23 cellular contexts compared by ENCODE assay signal in the genomic region with DNA sequence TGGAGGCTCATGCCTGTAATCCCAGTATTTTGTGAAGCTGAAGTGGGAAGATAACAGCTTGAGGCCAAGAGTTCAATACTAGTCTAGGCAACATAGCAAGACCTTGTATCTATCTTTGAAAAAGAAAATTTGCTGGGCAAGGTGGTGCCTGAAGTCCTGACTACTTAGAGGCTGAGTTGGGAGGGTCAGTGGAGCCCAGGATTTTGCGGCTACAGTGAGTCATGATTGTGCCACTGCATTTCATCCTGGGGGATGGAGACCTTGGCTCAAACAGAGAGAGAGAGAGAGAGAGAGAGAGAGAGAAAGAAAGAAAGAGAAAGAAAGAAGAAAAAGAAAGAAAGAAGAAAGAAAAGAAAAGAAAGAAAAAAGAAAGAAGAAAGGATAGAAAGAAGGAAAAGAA.
"Had no signal": no experiment of that assay in that cellular context is flagged by ENCODE, and none has a peak within 500 bp of the region (broad histone marks: within the 10 kb centered on the region; RNA-seq: fewer than 3 reads in every experiment).

No MANE protein-coding gene starts in this region.

- ATAC-seq: gastroesophageal sphincter; left colon; left ventricle myocardium superior; pancreas; right lobe of liver; stimulated activated effector memory CD8-positive, alpha-beta T cell treated with anti-CD3 and anti-CD28 coated beads, Interleukin-12 subunit alpha, Interleukin-12 subunit beta, amount 100 ng/mL, for 72 hours; stimulated activated naive CD8-positive, alpha-beta T cell treated with anti-CD3 and anti-CD28 coated beads, Interleukin-15, Interleukin-2, amounts not matched to agents 100 U/mL and 50 U/mL, for 24 hours had no signal

- H3K27me3 ChIP-seq: esophagus muscularis mucosa, gastroesophageal sphincter, pancreas, right lobe of liver, suprapubic skin, thyroid gland had no signal

- H3K4me3 ChIP-seq: esophagus muscularis mucosa, gastroesophageal sphincter, lung, pancreas, prostate gland, right lobe of liver, suprapubic skin, thyroid gland had no signal

- H3K9me3 ChIP-seq: pancreas, prostate gland, right lobe of liver, thyroid gland had no signal

- H3K27me3 Mint-ChIP-seq: naive B cell, type B pancreatic cell had no signal

- DNase-seq: effector memory CD4-positive, alpha-beta T cell; glutamatergic neuron; immature natural killer cell; kidney; left colon; left ventricle myocardium superior; mesendoderm; naive B cell; occipital lobe; pancreas; right lobe of liver; stimulated activated CD4-positive, alpha-beta T cell treated with anti-CD3 and anti-CD28 coated beads, Interleukin-4, amount 100 ng/mL, for 1 hour; stimulated activated CD8-positive, alpha-beta memory T cell treated with anti-CD3 and anti-CD28 coated beads, Interleukin-4, amount 100 ng/mL, for 48 hours; stimulated activated naive CD8-positive, alpha-beta T cell treated with anti-CD3 and anti-CD28 coated beads, Interleukin-15, Interleukin-2, amounts not matched to agents 100 U/mL and 50 U/mL, for 24 hours; thyroid gland had no signal

- H3K27ac Mint-ChIP-seq: immature natural killer cell; nephron; stimulated activated effector memory CD8-positive, alpha-beta T cell treated with anti-CD3 and anti-CD28 coated beads, Interleukin-12 subunit alpha, Interleukin-12 subunit beta, amount 100 ng/mL, for 72 hours; type B pancreatic cell had no signal

- H3K4me3 Mint-ChIP-seq: immature natural killer cell; naive B cell; nephron; stimulated activated effector memory CD8-positive, alpha-beta T cell treated with anti-CD3 and anti-CD28 coated beads, Interleukin-12 subunit alpha, Interleukin-12 subunit beta, amount 100 ng/mL, for 72 hours; type B pancreatic cell had no signal

- H3K27ac ChIP-seq: esophagus muscularis mucosa, gastroesophageal sphincter, pancreas, prostate gland, right lobe of liver, suprapubic skin, thyroid gland had no signal

- H3K36me3 Mint-ChIP-seq: immature natural killer cell; naive B cell; stimulated activated effector memory CD8-positive, alpha-beta T cell treated with anti-CD3 and anti-CD28 coated beads, Interleukin-12 subunit alpha, Interleukin-12 subunit beta, amount 100 ng/mL, for 72 hours; type B pancreatic cell had no signal

- H3K4me1 Mint-ChIP-seq: immature natural killer cell; naive B cell; nephron; stimulated activated effector memory CD8-positive, alpha-beta T cell treated with anti-CD3 and anti-CD28 coated beads, Interleukin-12 subunit alpha, Interleukin-12 subunit beta, amount 100 ng/mL, for 72 hours had no signal

- H3K4me1 ChIP-seq: esophagus muscularis mucosa, gastroesophageal sphincter, pancreas, prostate gland, right lobe of liver, suprapubic skin, thyroid gland had no signal

- H3K36me3 ChIP-seq: esophagus muscularis mucosa, gastroesophageal sphincter, pancreas, prostate gland, right lobe of liver, suprapubic skin, thyroid gland had no signal
